In the genomic region with DNA sequence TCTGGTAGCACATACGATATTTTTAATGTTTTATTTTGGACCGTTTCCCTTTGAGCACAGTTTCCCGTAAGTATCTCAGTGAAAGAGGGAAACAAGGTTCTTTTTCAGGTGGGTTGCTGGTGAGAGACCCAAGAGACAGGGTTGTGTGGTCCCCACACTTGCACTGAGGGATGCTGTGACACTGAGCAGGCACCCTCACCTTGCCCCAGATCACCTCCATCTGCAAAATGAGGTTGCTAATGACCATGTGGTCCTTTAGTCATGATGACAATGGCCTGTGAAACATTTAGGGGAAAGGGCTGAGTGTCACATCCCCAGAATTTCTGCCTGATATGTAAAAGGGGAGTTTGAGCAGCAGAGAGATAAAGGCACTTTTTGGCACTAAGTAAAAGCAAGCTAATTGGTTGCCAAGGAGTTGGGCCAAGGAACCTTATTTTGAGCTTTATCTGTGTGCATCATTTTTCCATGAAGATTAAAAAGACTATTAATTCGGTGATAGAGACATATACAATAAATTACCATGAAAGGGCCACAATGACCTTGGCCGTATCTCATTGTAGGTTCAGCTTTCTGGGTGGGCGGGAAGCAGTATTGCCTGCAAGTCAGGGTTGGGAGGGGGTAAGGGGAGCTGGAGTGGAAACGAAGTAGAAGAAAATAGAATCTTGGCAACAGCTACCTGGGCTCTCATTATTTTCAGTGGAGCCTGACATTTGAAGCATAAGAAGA, we compare ENCODE assay signal across 1 cellular context.
TF ChIP-seq lines count a peak whose summit lies in the region.

No MANE protein-coding gene starts in this region.

TF ChIP-seq in WTC11, 78 proteins besides CTCF, POLR2A, EP300 and RAD21 (continued from another document):
- TF ChIP-seq, protein P1, sequence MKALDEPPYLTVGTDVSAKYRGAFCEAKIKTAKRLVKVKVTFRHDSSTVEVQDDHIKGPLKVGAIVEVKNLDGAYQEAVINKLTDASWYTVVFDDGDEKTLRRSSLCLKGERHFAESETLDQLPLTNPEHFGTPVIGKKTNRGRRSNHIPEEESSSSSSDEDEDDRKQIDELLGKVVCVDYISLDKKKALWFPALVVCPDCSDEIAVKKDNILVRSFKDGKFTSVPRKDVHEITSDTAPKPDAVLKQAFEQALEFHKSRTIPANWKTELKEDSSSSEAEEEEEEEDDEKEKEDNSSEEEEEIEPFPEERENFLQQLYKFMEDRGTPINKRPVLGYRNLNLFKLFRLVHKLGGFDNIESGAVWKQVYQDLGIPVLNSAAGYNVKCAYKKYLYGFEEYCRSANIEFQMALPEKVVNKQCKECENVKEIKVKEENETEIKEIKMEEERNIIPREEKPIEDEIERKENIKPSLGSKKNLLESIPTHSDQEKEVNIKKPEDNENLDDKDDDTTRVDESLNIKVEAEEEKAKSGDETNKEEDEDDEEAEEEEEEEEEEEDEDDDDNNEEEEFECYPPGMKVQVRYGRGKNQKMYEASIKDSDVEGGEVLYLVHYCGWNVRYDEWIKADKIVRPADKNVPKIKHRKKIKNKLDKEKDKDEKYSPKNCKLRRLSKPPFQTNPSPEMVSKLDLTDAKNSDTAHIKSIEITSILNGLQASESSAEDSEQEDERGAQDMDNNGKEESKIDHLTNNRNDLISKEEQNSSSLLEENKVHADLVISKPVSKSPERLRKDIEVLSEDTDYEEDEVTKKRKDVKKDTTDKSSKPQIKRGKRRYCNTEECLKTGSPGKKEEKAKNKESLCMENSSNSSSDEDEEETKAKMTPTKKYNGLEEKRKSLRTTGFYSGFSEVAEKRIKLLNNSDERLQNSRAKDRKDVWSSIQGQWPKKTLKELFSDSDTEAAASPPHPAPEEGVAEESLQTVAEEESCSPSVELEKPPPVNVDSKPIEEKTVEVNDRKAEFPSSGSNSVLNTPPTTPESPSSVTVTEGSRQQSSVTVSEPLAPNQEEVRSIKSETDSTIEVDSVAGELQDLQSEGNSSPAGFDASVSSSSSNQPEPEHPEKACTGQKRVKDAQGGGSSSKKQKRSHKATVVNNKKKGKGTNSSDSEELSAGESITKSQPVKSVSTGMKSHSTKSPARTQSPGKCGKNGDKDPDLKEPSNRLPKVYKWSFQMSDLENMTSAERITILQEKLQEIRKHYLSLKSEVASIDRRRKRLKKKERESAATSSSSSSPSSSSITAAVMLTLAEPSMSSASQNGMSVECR (CRISPR knock-in tag; IDR thresholded peaks at IDR 0.05; ENCODE audit: borderline replicate concordance), result no peak
